18 cellular contexts compared by ENCODE assay signal in the genomic region with DNA sequence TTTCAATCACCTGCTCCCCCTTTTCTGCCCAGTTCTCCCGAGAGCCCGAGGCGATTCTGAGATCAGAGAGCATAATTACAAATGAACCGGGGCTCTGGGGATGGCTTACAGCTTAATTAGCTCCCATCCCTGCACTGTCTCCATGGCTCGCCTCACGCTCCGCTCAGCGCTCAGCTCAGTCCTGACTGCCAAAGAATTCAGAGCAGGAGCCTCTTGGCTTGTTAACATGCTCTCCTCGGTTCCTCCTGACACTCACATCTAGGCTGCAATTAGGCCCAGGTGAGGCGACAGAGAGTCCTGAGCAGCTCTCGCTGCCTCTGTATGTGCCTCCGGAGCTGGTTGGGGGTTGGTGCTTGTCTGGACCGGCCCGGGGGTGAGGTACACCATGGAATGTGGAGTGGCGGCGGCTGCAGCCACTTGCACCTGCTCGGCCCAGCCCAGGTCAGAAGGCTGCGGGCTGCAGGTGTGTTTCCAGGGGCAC.
DNase-seq lines count a peak whose midpoint lies in the region; ATAC-seq and TF ChIP-seq lines count a peak whose summit lies in the region.
"Had no signal": no experiment of that assay in that cellular context is flagged by ENCODE, and none has a peak within 500 bp of the region (broad histone marks: within the 10 kb centered on the region; RNA-seq: fewer than 3 reads in every experiment).

No MANE protein-coding gene starts in this region.

- no peaks in the 10 kb centered on the region for H3K4me1 Mint-ChIP-seq in activated T-helper 2 cell treated with anti-CD3 and anti-CD28 coated beads, Interferon-gamma antibody, Interleukin-2, Interleukin-4, amounts not matched to agents 10 μg/mL and 5 μg/mL and 100 μg/mL, durations not matched to agents 14 hours and 24 hours and 36 hours (ENCODE audit: low read depth)
- H3K4me1 Mint-ChIP-seq: immature natural killer cell had no signal

- H3K36me3 ChIP-seq in WERI-Rb-1 (no peaks in the 10 kb centered on the region), thyroid gland (no peaks in the 10 kb centered on the region)
- H3K36me3 ChIP-seq: adrenal gland had no signal

- no peak overlapping the region for H3K27ac Mint-ChIP-seq in activated T-helper 2 cell treated with anti-CD3 and anti-CD28 coated beads, Interferon-gamma antibody, Interleukin-2, Interleukin-4, amounts not matched to agents 10 μg/mL and 5 μg/mL and 100 μg/mL, durations not matched to agents 14 hours and 24 hours and 36 hours
- H3K27ac Mint-ChIP-seq: activated T-cell treated with anti-CD3 and anti-CD28 coated beads, Interleukin-2, amount 50 U/mL, for 24 hours; CD8-positive, alpha-beta T cell; immature natural killer cell had no signal

- no peak for TF ChIP-seq POLR2A in thyroid gland (IDR thresholded peaks at IDR 0.05)

- no peaks in the 10 kb centered on the region for H3K9me3 ChIP-seq in WERI-Rb-1 (ENCODE audit: severe bottlenecking)
- no peaks in the 10 kb centered on the region for H3K9me3 ChIP-seq in thyroid gland
- H3K9me3 ChIP-seq: adrenal gland had no signal

- H3K27ac ChIP-seq in WERI-Rb-1 = peak overlapping the region; percentile 29; the same call in 1 of the 2 replicates
- H3K27ac ChIP-seq in thyroid gland = no peak overlapping the region

- intact Hi-C loops in thyroid gland (cut with DNase I) = no loop called here
- intact Hi-C loops in activated T-helper 2 cell treated with anti-CD3 and anti-CD28 coated beads, Interferon-gamma antibody, Interleukin-2, Interleukin-4, amounts not matched to agents 10 μg/mL and 5 μg/mL and 100 μg/mL, durations not matched to agents 14 hours and 24 hours and 36 hours (cut with micrococcal nuclease) = no loop called here

- H3K36me3 Mint-ChIP-seq in activated T-helper 2 cell treated with anti-CD3 and anti-CD28 coated beads, Interferon-gamma antibody, Interleukin-2, Interleukin-4, amounts not matched to agents 10 μg/mL and 5 μg/mL and 100 μg/mL, durations not matched to agents 14 hours and 24 hours and 36 hours (ENCODE audit: low read depth) = no peaks in the 10 kb centered on the region
- H3K36me3 Mint-ChIP-seq: CD8-positive, alpha-beta T cell; immature natural killer cell had no signal

- H3K27me3 ChIP-seq in WERI-Rb-1 (ENCODE audit: insufficient read depth, low read depth, severe bottlenecking) (no peaks in the 10 kb centered on the region), thyroid gland (no peaks in the 10 kb centered on the region)
- H3K27me3 ChIP-seq: adrenal gland had no signal

- H3K4me3 Mint-ChIP-seq in activated T-helper 2 cell treated with anti-CD3 and anti-CD28 coated beads, Interferon-gamma antibody, Interleukin-2, Interleukin-4, amounts not matched to agents 10 μg/mL and 5 μg/mL and 100 μg/mL, durations not matched to agents 14 hours and 24 hours and 36 hours (ENCODE audit: low read depth) = no peak overlapping the region
- H3K4me3 Mint-ChIP-seq: activated T-cell treated with anti-CD3 and anti-CD28 coated beads, Interleukin-2, amount 50 U/mL, for 24 hours; CD8-positive, alpha-beta T cell; immature natural killer cell; neural crest cell had no signal

- ATAC-seq in HG03469 (IDR thresholded peaks at IDR 0.05; ENCODE audit: unreplicated experiment) = no peak
- ATAC-seq: CD8-positive, alpha-beta T cell had no signal

- H3K9me3 Mint-ChIP-seq in activated T-helper 2 cell treated with anti-CD3 and anti-CD28 coated beads, Interferon-gamma antibody, Interleukin-2, Interleukin-4, amounts not matched to agents 10 μg/mL and 5 μg/mL and 100 μg/mL, durations not matched to agents 14 hours and 24 hours and 36 hours = no peaks in the 10 kb centered on the region
- H3K9me3 Mint-ChIP-seq: activated T-cell treated with anti-CD3 and anti-CD28 coated beads, Interleukin-2, amount 50 U/mL, for 24 hours; CD8-positive, alpha-beta T cell; immature natural killer cell; neural crest cell had no signal

- H3K4me3 ChIP-seq in WERI-Rb-1 (ENCODE audit: low read depth, low read length) (peak overlapping the region; percentile 14), thyroid gland (replicated peaks in 1 of 3) (no peak overlapping the region)
- H3K4me3 ChIP-seq: adrenal gland had no signal

- H3K4me1 ChIP-seq in thyroid gland = no peaks in the 10 kb centered on the region

- TF ChIP-seq CTCF in WERI-Rb-1 (IDR thresholded peaks at IDR 0.05; ENCODE audit: low read depth, low read length) (no peak), thyroid gland (IDR thresholded peaks at IDR 0.05) (no peak)

- WGBS in thyroid gland, 2 donors = 31% methylated on average over 9 to 18 of the region's 18 CpGs

- DNase-seq in NCI-H1417 (lab: John Stamatoyannopoulos, UW) (peak; percentile 31 to 75 (median 58)), NCI-H1417 treated with DMSO at 0.1 percent for 48 hours (lab: John Stamatoyannopoulos, UW) (no peak), WERI-Rb-1 (peak; percentile 44), kidney tubule cell (ENCODE audit: low spot score) (peak; percentile 11), thyroid gland (peak; percentile 72 to 80)
- no peak for DNase-seq in activated T-helper 2 cell treated with anti-CD3 and anti-CD28 coated beads, Interferon-gamma antibody, Interleukin-2, Interleukin-4, amounts not matched to agents 10 μg/mL and 5 μg/mL and 100 μg/mL, durations not matched to agents 14 hours and 24 hours and 36 hours (ENCODE audit: low spot score)
- DNase-seq in stimulated activated naive CD4-positive, alpha-beta T cell treated with Interleukin-2 at 50 U/mL for 16 hours (lab: John Stamatoyannopoulos, UW) = no peak
- DNase-seq: 8988T; activated CD4-positive, alpha-beta T cell treated with anti-CD3 and anti-CD28 coated beads for 1 hour; activated T-cell treated with anti-CD3 and anti-CD28 coated beads, Interleukin-2, amount 50 U/mL, for 24 hours; CD8-positive, alpha-beta T cell; dermis blood vessel endothelial cell; immature natural killer cell; NCI-H1694 treated with DMSO at 0.1 percent for 48 hours; SW 1271 had no signal

- H3K27me3 Mint-ChIP-seq in activated T-helper 2 cell treated with anti-CD3 and anti-CD28 coated beads, Interferon-gamma antibody, Interleukin-2, Interleukin-4, amounts not matched to agents 10 μg/mL and 5 μg/mL and 100 μg/mL, durations not matched to agents 14 hours and 24 hours and 36 hours (ENCODE audit: low read depth) = peaks cover 10% of the 10 kb centered on the region

Comparison
In these comparisons a context has a peak if more than half of its experiments do, and no peak if none do; other contexts are left out.
1. DNase-seq: peak in NCI-H1417 (3 of 3), WERI-Rb-1 (single experiment), kidney tubule cell (single experiment) and thyroid gland (2 of 2); none in NCI-H1417 treated with DMSO at 0.1 percent for 48 hours (single experiment), activated T-helper 2 cell treated with anti-CD3 and anti-CD28 coated beads, Interferon-gamma antibody, Interleukin-2, Interleukin-4, amounts not matched to agents 10 μg/mL and 5 μg/mL and 100 μg/mL, durations not matched to agents 14 hours and 24 hours and 36 hours (single experiment) and stimulated activated naive CD4-positive, alpha-beta T cell treated with Interleukin-2 at 50 U/mL for 16 hours (single experiment).